ENCODE assay signal across 21 cellular contexts in the genomic region with DNA sequence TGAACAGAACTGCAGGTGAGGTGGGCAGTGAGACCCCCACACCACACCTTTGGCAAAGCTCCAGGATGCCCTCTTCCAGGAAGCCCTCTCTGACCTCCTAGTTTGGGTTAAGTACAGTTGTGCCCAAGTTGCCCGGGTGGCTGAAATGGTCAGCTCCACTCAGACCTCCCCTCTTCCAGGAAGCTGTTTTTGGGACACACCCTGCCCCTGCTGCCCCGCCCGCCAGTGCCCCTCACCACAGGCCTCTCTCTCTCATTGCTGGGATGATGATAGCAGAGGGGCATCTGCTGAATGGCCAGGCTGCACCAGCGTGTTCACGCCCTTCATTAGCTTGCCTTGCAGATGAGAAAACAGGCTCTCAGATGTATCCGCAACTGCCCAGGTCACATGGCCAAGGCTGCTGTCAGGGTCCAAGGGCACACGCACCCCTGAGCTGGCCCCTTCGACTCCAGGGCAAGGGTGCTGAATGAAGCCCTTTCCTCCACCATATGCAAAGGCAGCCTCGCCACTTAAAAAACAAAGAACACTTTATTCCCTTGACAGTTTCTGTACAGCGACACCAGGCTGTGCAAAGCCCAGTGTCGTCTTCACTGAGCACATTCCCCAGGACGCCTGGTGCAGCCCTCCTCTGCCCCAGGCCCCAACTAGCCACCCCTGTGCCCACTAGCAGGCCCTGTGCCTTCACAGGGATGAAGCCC. TPM values are rescaled to one million over a fixed set of nuclear protein-coding genes. Genes with fewer than 3 reads are reported as not detected.
DNase-seq lines count a peak whose midpoint lies in the region; ATAC-seq and TF ChIP-seq lines count a peak whose summit lies in the region.
"Had no signal": no experiment of that assay in that cellular context is flagged by ENCODE, and none has a peak within 500 bp of the region (broad histone marks: within the 10 kb centered on the region; RNA-seq: fewer than 3 reads in every experiment).

No MANE protein-coding gene starts in this region.

- H3K36me3 ChIP-seq in HEK293 (ENCODE audit: control insufficient read depth in 2 of 2, insufficient read depth in 1 of 2, low read length in 2 of 2) (peaks cover 0 to 24% of the 10 kb centered on the region in 2 experiments; a peak in 2 of 3 replicates), adrenal gland (replicated peaks in 1 of 2) (peaks cover 0 to 22% of the 10 kb centered on the region in 2 donors), mesenchymal stem cell (ENCODE audit: control insufficient read depth in 1 of 2, insufficient read depth in 2 of 2, low read depth in 1 of 2, low read length in 2 of 2) (peaks cover 18 to 53% of the 10 kb centered on the region in 2 experiments)

- H2BK15ac ChIP-seq in mesenchymal stem cell (ENCODE audit: low read depth, poor library complexity, severe bottlenecking): peak overlapping the region; percentile 31

- no peak overlapping the region for H2BK120ac ChIP-seq in mesenchymal stem cell (ENCODE audit: low read depth, low read length)

- no peak overlapping the region for H3K14ac ChIP-seq in mesenchymal stem cell (ENCODE audit: low read length in 2 of 2)

- POLR2A ChIA-PET in HEK293 (lab: Yijun Ruan, JAX): no interaction called here

- intact Hi-C loops in adrenal gland (cut with DNase I): no loop called here

- H3K27ac ChIP-seq in HEK293 (ENCODE audit: extremely low read depth, low read depth, low read length) (no peak overlapping the region), adrenal gland (no peak overlapping the region), mesenchymal stem cell (ENCODE audit: low read length, poor library complexity, severe bottlenecking) (no peak overlapping the region), substantia nigra (ENCODE audit: low read depth, low read length, poor library complexity, severe bottlenecking) (peak overlapping the region; percentile 82)
- H3K27ac ChIP-seq: sigmoid colon, stomach, WERI-Rb-1 had no signal

- no peak overlapping the region for H3K4me2 ChIP-seq in mesenchymal stem cell (ENCODE audit: low read length, poor library complexity, severe bottlenecking)

- no peaks in the 10 kb centered on the region for H3K9me3 ChIP-seq in HEK293 (ENCODE audit: control insufficient read depth, insufficient read depth, low read depth, low read length)
- H3K9me3 ChIP-seq in adrenal gland (replicated peaks in 1 of 3): no peaks in the 10 kb centered on the region
- H3K9me3 ChIP-seq in mesenchymal stem cell (ENCODE audit: control insufficient read depth, low read length): no peaks in the 10 kb centered on the region
- H3K9me3 ChIP-seq: Caco-2, sigmoid colon, stomach had no signal

- H3K4me3 ChIP-seq in HEK293 (ENCODE audit: low read depth, low read length) (no peak overlapping the region), adrenal gland (no peak overlapping the region), mesenchymal stem cell (ENCODE audit: insufficient read depth in 1 of 2, low read depth in 1 of 2, low read length in 2 of 2) (no peak overlapping the region)
- H3K4me3 ChIP-seq: sigmoid colon, stomach had no signal

- 79 to 88% (median 83%) methylated on average over 9 to 12 of the region's 12 CpGs for WGBS in adrenal gland, 4 donors
- WGBS in mesenchymal stem cell: 86% methylated on average over 12 of the region's 12 CpGs

- peak overlapping the region in 1 of 2 experiments; percentile 46 for H3K4ac ChIP-seq in mesenchymal stem cell (ENCODE audit: low read depth in 1 of 2, low read length in 2 of 2)

- TF ChIP-seq POLR2A in adrenal gland (IDR thresholded peaks at IDR 0.05): no peak

- H3K18ac ChIP-seq in mesenchymal stem cell (ENCODE audit: low read depth in 1 of 2, low read length in 2 of 2): peak overlapping the region in 1 of 2 experiments; percentile 23

- H2AFZ ChIP-seq in mesenchymal stem cell (ENCODE audit: low read depth, low read length): no peak overlapping the region

- H3K4me1 ChIP-seq in HEK293 (ENCODE audit: control insufficient read depth, insufficient read depth, low read length): no peaks in the 10 kb centered on the region
- H3K4me1 ChIP-seq in adrenal gland (replicated peaks in 1 of 2): peaks cover 12 to 25% of the 10 kb centered on the region in 2 donors
- peaks cover 46% of the 10 kb centered on the region for H3K4me1 ChIP-seq in mesenchymal stem cell (ENCODE audit: control insufficient read depth, insufficient read depth, low read depth, low read length)

- no peak overlapping the region for H2BK5ac ChIP-seq in mesenchymal stem cell (ENCODE audit: low read depth, low read length, poor library complexity, severe bottlenecking)

- DNase-seq in adrenal gland: peak in 4 of 7 donors; percentile 7 to 22 (median 14)
- DNase-seq in mesenchymal stem cell: no peak
- peak in 8 of 49 donors; percentile 33 to 67 (median 42) for DNase-seq in substantia nigra (lab: John Stamatoyannopoulos, UW)
- DNase-seq in dermis blood vessel endothelial cell: no peak
- no peak for DNase-seq in cerebellar nuclear complex (lab: John Stamatoyannopoulos, UW)
- DNase-seq: AML-193, amniotic stem cell, Caco-2, hippocampal formation, MV-4-11, NCI-H2029, NCI-H446 treated with DMSO at 0.1 percent for 48 hours, sigmoid colon, stomach, WERI-Rb-1 had no signal

- H4K8ac ChIP-seq in mesenchymal stem cell (ENCODE audit: low read length): no peak overlapping the region

- H4K91ac ChIP-seq in mesenchymal stem cell (ENCODE audit: low read length): peak overlapping the region; percentile 63

- H2AK5ac ChIP-seq in mesenchymal stem cell (ENCODE audit: low read length, severe bottlenecking): no peak overlapping the region

- no peak for TF ChIP-seq CTCF in HEK293 (tag by site-specific recombination; IDR thresholded peaks at IDR 0.05)
- no peak for TF ChIP-seq CTCF in adrenal gland (IDR thresholded peaks at IDR 0.05)

- no peak for ATAC-seq in HG02610 (IDR thresholded peaks at IDR 0.05; ENCODE audit: unreplicated experiment)

- H2BK12ac ChIP-seq in mesenchymal stem cell (ENCODE audit: low read length in 2 of 2): peak overlapping the region in 1 of 2 experiments; percentile 0

- H3K79me1 ChIP-seq in mesenchymal stem cell (replicated peaks; ENCODE audit: low read length, poor library complexity, severe bottlenecking): peaks cover 52% of the 10 kb centered on the region

- H3K9ac ChIP-seq in mesenchymal stem cell (ENCODE audit: low read length): no peak overlapping the region

- H3K27me3 ChIP-seq in adrenal gland: no peaks in the 10 kb centered on the region
- H3K27me3 ChIP-seq in mesenchymal stem cell (ENCODE audit: control insufficient read depth in 1 of 2, insufficient read depth in 1 of 2, low read length in 2 of 2): no peaks in the 10 kb centered on the region
- H3K27me3 ChIP-seq: sigmoid colon, stomach had no signal

- CTCF ChIA-PET in HEK293 (lab: Yijun Ruan, JAX): interaction anchor here (0.5 to 0.6 kb wide), 2 partner anchors 11 to 44 kb away, joined by 3 read pairs; no protein-coding TSS in a partner anchor

- no peak overlapping the region for H3K23ac ChIP-seq in mesenchymal stem cell (ENCODE audit: low read length in 2 of 2)

TF ChIP-seq in HEK293, 187 proteins besides CTCF, POLR2A, EP300 and RAD21:
- peak; percentile 85 for TF ChIP-seq KLF1 (tag by site-specific recombination; IDR thresholded peaks at IDR 0.05)
- TF ChIP-seq ZNF214 (tag by site-specific recombination; IDR thresholded peaks at IDR 0.05; ENCODE audit: borderline replicate concordance): no peak
- no peak for TF ChIP-seq SALL2 (tag by site-specific recombination; IDR thresholded peaks at IDR 0.05; ENCODE audit: borderline replicate concordance)

RNA-seq across cellular contexts. Expression of a gene that starts 15.5 kb away (rescaled TPM):
- 100 to 1,000 TPM in 2 of 8 donors, 10 to 100 TPM in 6; 34.4 to 118 (median 88.4) TPM for total RNA-seq in adrenal gland
- 100 to 1,000 TPM in 2 of 3 donors, 1 to 10 TPM in 1; 9.0 to 277 (median 150) TPM for polyA plus RNA-seq in adrenal gland
- polyA plus RNA-seq in mesenchymal stem cell (2013, experiment 1 of 2): 16.0 TPM
- 16.1 TPM for polyA plus RNA-seq in mesenchymal stem cell (2013, experiment 2 of 2)
- total RNA-seq in dermis blood vessel endothelial cell: 86.2 and 145 TPM in 2 replicates

RNA-seq across cellular contexts. Expression of a gene that starts 32.4 kb away (rescaled TPM):
- total RNA-seq in adrenal gland (under 1 TPM in 1 of 8 donors, not detected in 7; 0.14 TPM), dermis blood vessel endothelial cell (not detected in 2 replicates)
- under 1 TPM in 1 of 3 donors, not detected in 2; 0.07 TPM for polyA plus RNA-seq in adrenal gland
- polyA plus RNA-seq in mesenchymal stem cell (2013, experiment 1 of 2): not detected
- polyA plus RNA-seq in mesenchymal stem cell (2013, experiment 2 of 2): not detected
- total RNA-seq: Caco-2; Daoy; H1; kidney epithelial cell; sigmoid colon; T-helper 1 cell treated with Interleukin-12 subunit alpha and Interleukin-12 subunit beta and Interleukin-4 antibody, amounts not matched to agents 30 ng/mL and 1 ng/mL, for 36 hours had no signal
- polyA plus RNA-seq: H1, stomach had no signal

RNA-seq across cellular contexts. Expression of a gene that starts 51.8 kb away (rescaled TPM):
- total RNA-seq in adrenal gland: 10 to 100 TPM; 44.3 to 79.7 (median 57.4) TPM
- polyA plus RNA-seq in adrenal gland: 10 to 100 TPM; 20.1 to 57.3 (median 32.7) TPM
- polyA plus RNA-seq in mesenchymal stem cell (2013, experiment 1 of 2): 111 TPM
- polyA plus RNA-seq in mesenchymal stem cell (2013, experiment 2 of 2): 112 TPM
- total RNA-seq in dermis blood vessel endothelial cell: 55.1 and 63.1 TPM in 2 replicates

Comparison
In these comparisons a context has a peak if more than half of its experiments do, and no peak if none do; other contexts are left out.
1. DNase-seq: peak in adrenal gland (4 of 7); none in mesenchymal stem cell (single experiment), dermis blood vessel endothelial cell (single experiment) and cerebellar nuclear complex (0 of 2).